22 cellular contexts compared by ENCODE assay signal in genomic region chr4:4765811-4766210, GRCh38.
A peak's percentile ranks its signal among the peaks of the same experiment; 100 is the strongest.
DNase-seq lines count a peak whose midpoint lies in the region; ATAC-seq, FAIRE-seq and TF ChIP-seq lines count a peak whose summit lies in the region.
"Had no signal": no experiment of that assay in that cellular context is flagged by ENCODE, and none has a peak within 500 bp of the region (broad histone marks: within the 10 kb centered on the region; RNA-seq: fewer than 3 reads in every experiment).

No MANE protein-coding gene starts in this region.

- H2BK120ac ChIP-seq in H1 (replicated peaks; ENCODE audit: low read depth, low read length) (no peak overlapping the region), trophoblast cell (ENCODE audit: insufficient read depth, low read length, poor library complexity) (peak overlapping the region; percentile 75)

- H3K4me1 ChIP-seq in HUES6 (ENCODE audit: control insufficient read depth, insufficient read depth, low read length): peaks cover 44% of the 10 kb centered on the region
- H3K4me1 ChIP-seq in H1 (replicated peaks in 1 of 4; ENCODE audit: control insufficient read depth in 3 of 4, insufficient read depth in 4 of 4, low read length in 3 of 4): peaks cover 3 to 27% (median 20%) of the 10 kb centered on the region in 4 experiments
- H3K4me1 ChIP-seq in trophoblast cell (ENCODE audit: control insufficient read depth in 1 of 2, insufficient read depth in 2 of 2, low read length in 2 of 2): peaks cover 29 to 40% of the 10 kb centered on the region in 2 experiments

- TF ChIP-seq RAD21 in H1 (IDR thresholded peaks at IDR 0.05 in 1 of 2, conservative IDR thresholded peaks at IDR 0.05 in 1 of 2; ENCODE audit: low read depth in 2 of 2, low read length in 2 of 2): no peak

- H3K79me2 ChIP-seq in H1 (ENCODE audit: control insufficient read depth in 1 of 2, insufficient read depth in 2 of 2, low read length in 2 of 2): no peaks in the 10 kb centered on the region; a peak in 1 of 4 replicates
- peaks cover 3% of the 10 kb centered on the region for H3K79me2 ChIP-seq in trophoblast cell (ENCODE audit: control insufficient read depth, insufficient read depth, low read length, poor library complexity)

- H3K9ac ChIP-seq in HUES6 (ENCODE audit: low read length): peak overlapping the region; percentile 21
- H3K9ac ChIP-seq in H1 (replicated peaks in 1 of 4; ENCODE audit: extremely low read depth in 1 of 4, low read depth in 3 of 4, low read length in 3 of 4): no peak overlapping the region
- H3K9ac ChIP-seq in trophoblast cell (ENCODE audit: low read length): no peak overlapping the region
- H3K9ac ChIP-seq: KMS-11 had no signal

- H3K14ac ChIP-seq in H1 (ENCODE audit: insufficient read length) (no peak overlapping the region), trophoblast cell (ENCODE audit: low read length) (peak overlapping the region; percentile 71)

- H3K4me3 Mint-ChIP-seq in mesothelial cell of epicardium: no peak overlapping the region
- H3K4me3 Mint-ChIP-seq: CD4-positive, CD25-positive, alpha-beta regulatory T cell; CD8-positive, alpha-beta memory T cell; H9 had no signal

- WGBS in H1 (ENCODE audit: extremely low coverage in 1 of 2, insufficient coverage in 1 of 2, insufficient read length in 1 of 2, insufficient replicate concordance in 2 of 2, low coverage in 1 of 2, low lambda C conversion rate in 2 of 2, missing lambda C conversion rate in 1 of 2), 2 experiments: 81% methylated on average over 9 of the region's 9 CpGs; no CpG with 5 or more reads in 1 of the 2 experiments
- WGBS in trophoblast cell (ENCODE audit: extremely low coverage, insufficient coverage, insufficient read length): no CpG with 5 or more reads among the region's 9 CpGs

- no peak overlapping the region for H3K4ac ChIP-seq in H1 (replicated peaks; ENCODE audit: insufficient read length, low read depth, low read length)
- peak overlapping the region; percentile 37 for H3K4ac ChIP-seq in trophoblast cell (ENCODE audit: low read depth, low read length)

- no peak overlapping the region for H2BK5ac ChIP-seq in H1 (ENCODE audit: low read depth, low read length)
- peak overlapping the region; percentile 58 for H2BK5ac ChIP-seq in trophoblast cell (ENCODE audit: low read depth, low read length, poor library complexity)

- TF ChIP-seq EP300 in H1 (IDR thresholded peaks at IDR 0.05; ENCODE audit: borderline replicate concordance in 1 of 2, low read depth in 2 of 2, low read length in 2 of 2): no peak

- H3K27me3 Mint-ChIP-seq in mesothelial cell of epicardium (ENCODE audit: low read depth): no peaks in the 10 kb centered on the region
- H3K27me3 Mint-ChIP-seq: CD4-positive, CD25-positive, alpha-beta regulatory T cell had no signal

- no peak overlapping the region for H3K4me3 ChIP-seq in HUES6 (ENCODE audit: low read depth, low read length)
- H3K4me3 ChIP-seq in H1 (ENCODE audit: extremely low read depth in 1 of 4, insufficient read depth in 2 of 4, low read depth in 3 of 4, low read length in 4 of 4): no peak overlapping the region
- H3K4me3 ChIP-seq in trophoblast cell (ENCODE audit: low read depth, low read length): no peak overlapping the region

- H3K9me3 ChIP-seq in HUES6 (ENCODE audit: control insufficient read depth, insufficient read depth, low read depth, low read length) (no peaks in the 10 kb centered on the region), H1 (ENCODE audit: insufficient read depth in 2 of 2, low read depth in 1 of 2, low read length in 1 of 2) (no peaks in the 10 kb centered on the region), trophoblast cell (ENCODE audit: insufficient read depth, low read depth, low read length) (no peaks in the 10 kb centered on the region)

- H3K56ac ChIP-seq in H1 (replicated peaks; ENCODE audit: insufficient read length, low read depth, low read length): no peak overlapping the region

- peaks cover 0 to 7% of the 10 kb centered on the region in 2 experiments for H4K20me1 ChIP-seq in H1 (replicated peaks in 1 of 2; ENCODE audit: control insufficient read depth in 1 of 2, insufficient read depth in 2 of 2, low read length in 2 of 2)

- H2BK12ac ChIP-seq in H1 (ENCODE audit: low read depth, low read length): no peak overlapping the region
- H2BK12ac ChIP-seq in trophoblast cell (ENCODE audit: low read length): peak overlapping the region; percentile 89

- H3K36me3 Mint-ChIP-seq in mesothelial cell of epicardium: peaks cover 4% of the 10 kb centered on the region
- H3K36me3 Mint-ChIP-seq: CD4-positive, CD25-positive, alpha-beta regulatory T cell had no signal

- ATAC-seq in GM21576 (IDR thresholded peaks at IDR 0.05; ENCODE audit: unreplicated experiment): no peak
- no peak for ATAC-seq in HG03354 (IDR thresholded peaks at IDR 0.05; ENCODE audit: poor library complexity, severe bottlenecking, unreplicated experiment)

- H4K5ac ChIP-seq in H1 (ENCODE audit: insufficient read length, low read depth, low read length): no peak overlapping the region

- H3K79me1 ChIP-seq in H1 (ENCODE audit: low read depth, low read length) (no peaks in the 10 kb centered on the region), trophoblast cell (ENCODE audit: low read length) (peaks cover 20% of the 10 kb centered on the region)

- FAIRE-seq in H1 (lab: Jason Lieb, UNC): no peak
- FAIRE-seq: A204.1, G401.6 had no signal

- H2AK5ac ChIP-seq in H1 (ENCODE audit: low read depth, low read length): no peak overlapping the region
- H2AK5ac ChIP-seq in trophoblast cell (ENCODE audit: low read length): peak overlapping the region; percentile 81

- TF ChIP-seq POLR2A in H1 (IDR thresholded peaks at IDR 0.05; ENCODE audit: control extremely low read depth in 1 of 2, low read depth in 2 of 2, low read length in 2 of 2): no peak

- TF ChIP-seq CTCF in H1 (IDR thresholded peaks at IDR 0.05; ENCODE audit: control extremely low read depth in 1 of 3, insufficient read depth in 1 of 3, low read depth in 1 of 3, low read length in 3 of 3) (no peak), mesothelial cell of epicardium (IDR thresholded peaks at IDR 0.05; ENCODE audit: unreplicated experiment) (no peak)

- H3K27ac ChIP-seq in HUES6 (ENCODE audit: low read depth, low read length) (no peak overlapping the region; the same call in 1 of the 2 replicates), H1 (ENCODE audit: low read depth, low read length) (no peak overlapping the region), trophoblast cell (ENCODE audit: low read depth, low read length) (peak overlapping the region; percentile 55)
- H3K27ac ChIP-seq: KMS-11 had no signal

- H3K18ac ChIP-seq in H1 (ENCODE audit: extremely low read depth, low read length): peak overlapping the region; percentile 65; the same call in 1 of the 2 replicates
- H3K18ac ChIP-seq in trophoblast cell (ENCODE audit: low read length): peak overlapping the region; percentile 70

- H2BK20ac ChIP-seq in H1 (ENCODE audit: low read length): no peak overlapping the region

- H3K4me1 Mint-ChIP-seq in mesothelial cell of epicardium: peaks cover 45% of the 10 kb centered on the region

- no peak overlapping the region for H4K12ac ChIP-seq in trophoblast cell (ENCODE audit: low read depth, low read length)

- H3K27ac Mint-ChIP-seq in mesothelial cell of epicardium: peak overlapping the region; percentile 10
- H3K27ac Mint-ChIP-seq: CD4-positive, CD25-positive, alpha-beta regulatory T cell; CD8-positive, alpha-beta memory T cell; H9 had no signal

- H3K9me3 Mint-ChIP-seq in mesothelial cell of epicardium: peaks cover 5% of the 10 kb centered on the region
- H3K9me3 Mint-ChIP-seq: H9 had no signal

- H4K91ac ChIP-seq in H1 (replicated peaks; ENCODE audit: insufficient read length, low read length) (no peak overlapping the region), trophoblast cell (ENCODE audit: low read depth, low read length) (peak overlapping the region; percentile 82)

- CTCF ChIA-PET in H1 (lab: Charles Lee; ENCODE audit: partially characterized antibody): interaction anchor here (0.8 to 2.4 kb wide), 10 partner anchors 9 to 190 kb away, joined by 3 to 11 read pairs (median 4); no protein-coding TSS in a partner anchor

- POLR2A ChIA-PET in H1 (lab: Charles Lee; ENCODE audit: partially characterized antibody): no interaction called here

- H3K36me3 ChIP-seq in HUES6 (ENCODE audit: control insufficient read depth, insufficient read depth, low read length) (no peaks in the 10 kb centered on the region), H1 (ENCODE audit: control insufficient read depth in 2 of 4, insufficient read depth in 4 of 4, low read length in 3 of 4) (no peaks in the 10 kb centered on the region), trophoblast cell (ENCODE audit: control insufficient read depth in 1 of 2, insufficient read depth in 2 of 2, low read length in 2 of 2) (no peaks in the 10 kb centered on the region)

- no peaks in the 10 kb centered on the region for H3K27me3 ChIP-seq in HUES6 (ENCODE audit: control insufficient read depth, insufficient read depth, low read length)
- peaks cover 0 to 9% (median 6%) of the 10 kb centered on the region in 4 experiments; a peak in 5 of 7 replicates for H3K27me3 ChIP-seq in H1 (replicated peaks in 1 of 4; ENCODE audit: control insufficient read depth in 3 of 4, extremely low read depth in 1 of 4, insufficient read depth in 3 of 4, low read length in 3 of 4)
- no peaks in the 10 kb centered on the region for H3K27me3 ChIP-seq in trophoblast cell (ENCODE audit: insufficient read depth, low read length)

- H3K23ac ChIP-seq in H1 (ENCODE audit: insufficient read length): no peak overlapping the region
- no peak overlapping the region for H3K23ac ChIP-seq in trophoblast cell (ENCODE audit: low read length)

- H3K23me2 ChIP-seq in H1 (ENCODE audit: low read depth, low read length): peaks cover 5% of the 10 kb centered on the region; the same call in 1 of the 2 replicates

- H2BK15ac ChIP-seq in H1 (ENCODE audit: low read length): no peak overlapping the region

- H3K4me2 ChIP-seq in H1 (ENCODE audit: insufficient read depth in 1 of 2, low read depth in 2 of 2, low read length in 2 of 2): no peak overlapping the region
- no peak overlapping the region for H3K4me2 ChIP-seq in trophoblast cell (ENCODE audit: low read length)
- H3K4me2 ChIP-seq: KMS-11 had no signal

- DNase-seq in H1 (ENCODE audit: low read depth in 1 of 2, low spot score in 2 of 2) (no peak), mesothelial cell of epicardium (ENCODE audit: low spot score in 2 of 2, unreplicated experiment in 2 of 2) (no peak), trophoblast cell (no peak), AG08396 (ENCODE audit: low spot score) (no peak), NCI-H1105 (lab: John Stamatoyannopoulos, UW) (no peak)
- DNase-seq: ACHN; C1 segment of cervical spinal cord; CD4-positive, CD25-positive, alpha-beta regulatory T cell; CD8-positive, alpha-beta memory T cell; COR-L47; DMS 273 treated with DMSO at 0.1 percent for 48 hours; DMS53; DND-41; EL; GOT3; H9 had no signal

- H4K8ac ChIP-seq in H1 (ENCODE audit: extremely low read depth, insufficient read depth, low read length): peak overlapping the region; percentile 72; the same call in 1 of the 2 replicates
- peak overlapping the region; percentile 47 for H4K8ac ChIP-seq in trophoblast cell (ENCODE audit: low read depth, low read length)

- no peak overlapping the region for H2AFZ ChIP-seq in H1 (ENCODE audit: low read length)
- peak overlapping the region; percentile 9 for H2AFZ ChIP-seq in trophoblast cell (ENCODE audit: insufficient read depth, low read length, poor library complexity)

TF ChIP-seq in H1, 55 proteins besides CTCF, POLR2A, EP300 and RAD21 (continues in another document):
- TF ChIP-seq SP1 (IDR thresholded peaks at IDR 0.05; ENCODE audit: low read depth, low read length): no peak
